In genomic region chr9:34589656-34590375, GRCh38 we compare ENCODE assay signal across 8 cellular contexts. TPM values are rescaled to one million over a fixed set of nuclear protein-coding genes. Genes with fewer than 3 reads are reported as not detected.
A peak's percentile ranks its signal among the peaks of the same experiment; 100 is the strongest.
DNase-seq lines count a peak whose midpoint lies in the region; ATAC-seq and TF ChIP-seq lines count a peak whose summit lies in the region.

Gene CNTFR, minus strand, starts transcription at chr9:34589724. Its CDS starts 20,743 bp downstream, at chr9:34568981.

- no peaks in the 10 kb centered on the region for H3K9me3 Mint-ChIP-seq in activated T-helper 1 cell treated with anti-CD3 and anti-CD28 coated beads, Interleukin-12 subunit alpha, Interleukin-12 subunit beta, Interleukin-2, Interleukin-4 antibody, amounts not matched to agents 30 ng/mL and 10 ng/mL and 1 ng/mL, durations not matched to agents 14 hours and 24 hours and 36 hours
- no peaks in the 10 kb centered on the region for H3K9me3 Mint-ChIP-seq in HFFc6

- no peaks in the 10 kb centered on the region for H3K36me3 ChIP-seq in HAP-1 (replicated peaks)

- peak within 1 kb of the TSS; percentile 10 for H3K27ac Mint-ChIP-seq in activated T-helper 1 cell treated with anti-CD3 and anti-CD28 coated beads, Interleukin-12 subunit alpha, Interleukin-12 subunit beta, Interleukin-2, Interleukin-4 antibody, amounts not matched to agents 30 ng/mL and 10 ng/mL and 1 ng/mL, durations not matched to agents 14 hours and 24 hours and 36 hours
- H3K27ac Mint-ChIP-seq in HFFc6, result no peak within 1 kb of the TSS

- peaks cover 74% of the 10 kb centered on the region for H3K27me3 Mint-ChIP-seq in activated T-helper 1 cell treated with anti-CD3 and anti-CD28 coated beads, Interleukin-12 subunit alpha, Interleukin-12 subunit beta, Interleukin-2, Interleukin-4 antibody, amounts not matched to agents 30 ng/mL and 10 ng/mL and 1 ng/mL, durations not matched to agents 14 hours and 24 hours and 36 hours (ENCODE audit: insufficient read depth)
- H3K27me3 Mint-ChIP-seq in HFFc6 (ENCODE audit: insufficient read depth), result peaks cover 72% of the 10 kb centered on the region

- DNase-seq in HAP-1 (ENCODE audit: low spot score in 2 of 2) (peak; percentile 39 to 74), left cardiac atrium (peak; percentile 58), posterior vena cava (ENCODE audit: low spot score) (peak; percentile 84), HFFc6 (no peak)
- DNase-seq in activated T-helper 1 cell treated with anti-CD3 and anti-CD28 coated beads, Interleukin-12 subunit alpha, Interleukin-12 subunit beta, Interleukin-2, Interleukin-4 antibody, amounts not matched to agents 30 ng/mL and 10 ng/mL and 1 ng/mL, durations not matched to agents 14 hours and 24 hours and 36 hours (ENCODE audit: low spot score), result no peak

- H3K27me3 ChIP-seq in HAP-1 (ENCODE audit: low read depth), result peaks cover 35% of the 10 kb centered on the region

- intact Hi-C loops in activated T-helper 1 cell treated with anti-CD3 and anti-CD28 coated beads, Interleukin-12 subunit alpha, Interleukin-12 subunit beta, Interleukin-2, Interleukin-4 antibody, amounts not matched to agents 30 ng/mL and 10 ng/mL and 1 ng/mL, durations not matched to agents 14 hours and 24 hours and 36 hours (cut with micrococcal nuclease), result loop anchor here (2.0 to 5.0 kb wide), 2 partner anchors 67 to 133 kb away; partner anchors contain the start of genes DNAI1, ENHO and FAM219A
- intact Hi-C loops in left cardiac atrium (cut with DNase I), result loop anchor here (2.0 to 5.0 kb wide), 3 partner anchors 37 to 188 kb away; no protein-coding TSS in a partner anchor
- intact Hi-C loops in posterior vena cava (cut with DNase I), result loop anchor here (5.0 to 10.0 kb wide), 3 partner anchors 43 to 185 kb away; no protein-coding TSS in a partner anchor

- H3K27ac ChIP-seq in 22Rv1, result peak within 1 kb of the TSS; percentile 67

- ATAC-seq in left cardiac atrium, result peak; percentile 36 to 58
- no peak for ATAC-seq in HG03432 (IDR thresholded peaks at IDR 0.05; ENCODE audit: unreplicated experiment)
- no peak for ATAC-seq in GM21390 (IDR thresholded peaks at IDR 0.05; ENCODE audit: unreplicated experiment)

- H3K4me3 Mint-ChIP-seq in activated T-helper 1 cell treated with anti-CD3 and anti-CD28 coated beads, Interleukin-12 subunit alpha, Interleukin-12 subunit beta, Interleukin-2, Interleukin-4 antibody, amounts not matched to agents 30 ng/mL and 10 ng/mL and 1 ng/mL, durations not matched to agents 14 hours and 24 hours and 36 hours, result peak within 1 kb of the TSS; percentile 64
- H3K4me3 Mint-ChIP-seq in HFFc6, result no peak within 1 kb of the TSS

- peaks cover 1% of the 10 kb centered on the region for H3K36me3 Mint-ChIP-seq in activated T-helper 1 cell treated with anti-CD3 and anti-CD28 coated beads, Interleukin-12 subunit alpha, Interleukin-12 subunit beta, Interleukin-2, Interleukin-4 antibody, amounts not matched to agents 30 ng/mL and 10 ng/mL and 1 ng/mL, durations not matched to agents 14 hours and 24 hours and 36 hours (ENCODE audit: low read depth)
- H3K36me3 Mint-ChIP-seq in HFFc6 (ENCODE audit: low read depth), result no peaks in the 10 kb centered on the region

- TF ChIP-seq CTCF in 22Rv1 (IDR thresholded peaks at IDR 0.05) (no peak), HFFc6 (IDR thresholded peaks at IDR 0.05) (no peak)

- peak within 1 kb of the TSS; percentile 37 for H3K4me3 ChIP-seq in HAP-1

- peaks cover 15% of the 10 kb centered on the region for H3K4me1 Mint-ChIP-seq in activated T-helper 1 cell treated with anti-CD3 and anti-CD28 coated beads, Interleukin-12 subunit alpha, Interleukin-12 subunit beta, Interleukin-2, Interleukin-4 antibody, amounts not matched to agents 30 ng/mL and 10 ng/mL and 1 ng/mL, durations not matched to agents 14 hours and 24 hours and 36 hours (ENCODE audit: low read depth)
- no peaks in the 10 kb centered on the region for H3K4me1 Mint-ChIP-seq in HFFc6 (ENCODE audit: low read depth)

- no peaks in the 10 kb centered on the region for H3K9me3 ChIP-seq in HAP-1

- no peaks in the 10 kb centered on the region; the same call in 1 of the 2 replicates for H3K4me1 ChIP-seq in HAP-1

- in situ Hi-C loops in HAP-1 (cut with MboI; ENCODE audit: low sequenced_read_pairs), result loop anchor here (5.0 kb wide), 1 partner anchor 158 kb away; no protein-coding TSS in a partner anchor

RNA-seq across cellular contexts. Expression of gene CNTFR, which starts in this region (rescaled TPM):
- total RNA-seq in activated T-helper 1 cell treated with anti-CD3 and anti-CD28 coated beads, Interleukin-12 subunit alpha, Interleukin-12 subunit beta, Interleukin-2, Interleukin-4 antibody, amounts not matched to agents 30 ng/mL and 10 ng/mL and 1 ng/mL, durations not matched to agents 14 hours and 24 hours and 36 hours, result not detected in 2 replicates
- 10 to 100 TPM; 21.3 to 45.3 TPM for total RNA-seq in left cardiac atrium
- total RNA-seq in posterior vena cava, result 10 to 100 TPM in 1 of 2 donors, 1 to 10 TPM in 1; 7.0 to 15.5 TPM
- total RNA-seq in HFFc6 (2021; fragmentation: NEBNext Ultra II Directional; extraction: Animal tissue kit (Norgen Biotek cat#: 25700)), result not detected

Comparison
In these comparisons a context has a peak if more than half of its experiments do, and no peak if none do; other contexts are left out.
1. DNase-seq: peak in HAP-1 (2 of 2), left cardiac atrium (single experiment) and posterior vena cava (single experiment); none in activated T-helper 1 cell treated with anti-CD3 and anti-CD28 coated beads, Interleukin-12 subunit alpha, Interleukin-12 subunit beta, Interleukin-2, Interleukin-4 antibody, amounts not matched to agents 30 ng/mL and 10 ng/mL and 1 ng/mL, durations not matched to agents 14 hours and 24 hours and 36 hours (single experiment) and HFFc6 (single experiment).
2. ATAC-seq: peak in left cardiac atrium (2 of 2); none in HG03432 (single experiment) and GM21390 (single experiment).